In genomic region chr2:106296182-106296815, GRCh38 we compare ENCODE assay signal across 14 cellular contexts.
DNase-seq lines count a peak whose midpoint lies in the region; ATAC-seq and TF ChIP-seq lines count a peak whose summit lies in the region.
"Had no signal": no experiment of that assay in that cellular context is flagged by ENCODE, and none has a peak within 500 bp of the region (broad histone marks: within the 10 kb centered on the region; RNA-seq: fewer than 3 reads in every experiment).

No MANE protein-coding gene starts in this region.

- H3K36me3 ChIP-seq in SJCRH30, result no peaks in the 10 kb centered on the region

- TF ChIP-seq CTCF in AG10803 (conservative IDR thresholded peaks at IDR 0.05; ENCODE audit: low read length), result no peak

- DNase-seq in AG10803 (ENCODE audit: low read depth), result peak; percentile 25
- DNase-seq in EL, result peak; percentile 3
- peak; percentile 14 for DNase-seq in HS-5 (ENCODE audit: low read depth)
- DNase-seq in fibroblast of peridontal ligament (ENCODE audit: extremely low read depth), result peak; percentile 3
- no peak for DNase-seq in SJCRH30
- DNase-seq: ACHN, GOT3, MM.1S, NCI-H1105, NCI-H187, NCI-H774, SHP77 treated with DMSO at 0.1 percent for 48 hours had no signal

- ATAC-seq in HG02970 (IDR thresholded peaks at IDR 0.05; ENCODE audit: low FRiP score, unreplicated experiment) (no peak), GM19455 (IDR thresholded peaks at IDR 0.05; ENCODE audit: unreplicated experiment) (no peak)

- no peaks in the 10 kb centered on the region for H3K9me3 ChIP-seq in SJCRH30 (replicated peaks)

- no peak overlapping the region for H3K4me3 ChIP-seq in AG10803 (ENCODE audit: low read length)
- H3K4me3 ChIP-seq in SJCRH30, result no peak overlapping the region

- H3K27me3 ChIP-seq in SJCRH30, result no peaks in the 10 kb centered on the region

- H3K27ac ChIP-seq in SJCRH30, result no peak overlapping the region

- H3K4me1 ChIP-seq in SJCRH30, result no peaks in the 10 kb centered on the region

Comparison
In these comparisons a context has a peak if more than half of its experiments do, and no peak if none do; other contexts are left out.
1. DNase-seq: peak in AG10803 (single experiment), EL (single experiment), HS-5 (single experiment) and fibroblast of peridontal ligament (single experiment); none in SJCRH30 (0 of 2).